ENCODE assay signal across 24 cellular contexts in genomic region chr6:147218797-147219196, GRCh38.
"Had no signal": no experiment of that assay in that cellular context is flagged by ENCODE, and none has a peak within 500 bp of the region (broad histone marks: within the 10 kb centered on the region; RNA-seq: fewer than 3 reads in every experiment).

No MANE protein-coding gene starts in this region.

- H2AFZ ChIP-seq: PC-9 had no signal

- H3K27ac ChIP-seq: ascending aorta, PC-9 had no signal

- H3K9me3 ChIP-seq: ascending aorta, MG63 had no signal

- H3K27ac Mint-ChIP-seq: activated B cell treated with CpG ODN at 0.5 μM for 24 hours; activated CD8-positive, alpha-beta T cell treated with anti-CD3 and anti-CD28 coated beads, Interleukin-2, amount 10 ng/mL, durations not matched to agents 7 days and 5 days; activated naive CD4-positive, alpha-beta T cell treated with anti-CD3 and anti-CD28 coated beads, Interleukin-2, amount 50 U/mL, for 24 hours; activated naive CD8-positive, alpha-beta T cell treated with anti-CD3 and anti-CD28 coated beads, Interleukin-2, amount 50 U/mL, for 24 hours; brain; T-helper 17 cell had no signal

- ATAC-seq: activated CD8-positive, alpha-beta T cell treated with anti-CD3 and anti-CD28 coated beads, Interleukin-2, amount 10 ng/mL, durations not matched to agents 7 days and 5 days; activated naive CD8-positive, alpha-beta T cell treated with anti-CD3 and anti-CD28 coated beads, Interleukin-2, amount 50 U/mL, for 24 hours; T-helper 17 cell had no signal

- DNase-seq: activated B cell treated with CpG ODN at 0.5 μM for 24 hours; activated CD4-positive, alpha-beta T cell treated with anti-CD3 and anti-CD28 coated beads, Interleukin-2, amount 50 U/mL, for 4 hours; activated CD8-positive, alpha-beta memory T cell treated with anti-CD3 and anti-CD28 coated beads, Interleukin-2, amount 50 U/mL, for 48 hours; activated CD8-positive, alpha-beta T cell treated with anti-CD3 and anti-CD28 coated beads, Interleukin-2, amount 10 ng/mL, durations not matched to agents 7 days and 5 days; activated naive CD4-positive, alpha-beta T cell; activated naive CD8-positive, alpha-beta T cell treated with anti-CD3 and anti-CD28 coated beads, Interleukin-2, amount 50 U/mL, for 24 hours; activated T-cell treated with anti-CD3 and anti-CD28 coated beads, Interleukin-2, amount 50 U/mL, for 1 hour; amniotic stem cell; MG63; MV-4-11; NCI-H1092 treated with DMSO at 0.1 percent for 48 hours; NCI-H1417 treated with DMSO at 0.1 percent for 48 hours; NCI-H1694; NCI-H2029; NCI-H2107; NCI-H510A treated with DMSO at 0.1 percent for 48 hours; PC-9; SIG-M5; T-helper 17 cell; T-helper 9 cell had no signal

- H3K9me3 Mint-ChIP-seq: activated B cell treated with CpG ODN at 0.5 μM for 24 hours; activated naive CD4-positive, alpha-beta T cell treated with anti-CD3 and anti-CD28 coated beads, Interleukin-2, amount 50 U/mL, for 24 hours; activated naive CD8-positive, alpha-beta T cell treated with anti-CD3 and anti-CD28 coated beads, Interleukin-2, amount 50 U/mL, for 24 hours; central memory CD8-positive, alpha-beta T cell had no signal

- H3K4me2 ChIP-seq: PC-9 had no signal

- H3K4me3 ChIP-seq: ascending aorta, MG63, PC-9 had no signal

- H3K27me3 ChIP-seq: ascending aorta, MG63 had no signal

- H3K4me1 ChIP-seq: ascending aorta had no signal

- H3K36me3 ChIP-seq: ascending aorta had no signal
